ENCODE assay signal across 8 cellular contexts in genomic region chr12:57547366-57548315, GRCh38. TPM values are rescaled to one million over a fixed set of nuclear protein-coding genes. Genes with fewer than 3 reads are reported as not detected.
DNase-seq lines count a peak whose midpoint lies in the region; ATAC-seq and TF ChIP-seq lines count a peak whose summit lies in the region.

No MANE protein-coding gene starts in this region.

- no peak for ATAC-seq in heart right ventricle
- ATAC-seq in left cardiac atrium = no peak
- no peak for ATAC-seq in HG03139 (IDR thresholded peaks at IDR 0.05; ENCODE audit: unreplicated experiment)
- ATAC-seq in GM18907 (IDR thresholded peaks at IDR 0.05; ENCODE audit: unreplicated experiment) = no peak

- intact Hi-C loops in heart right ventricle (cut with DNase I) = loop anchor here in 2 of 10 donors (2.0 kb wide), 1 partner anchor 25 kb away; the partner anchor contains the start of gene MBD6 (in 2 of the 2)
- intact Hi-C loops in left cardiac atrium (cut with DNase I) = no loop called here
- intact Hi-C loops in uterus (cut with DNase I; ENCODE audit: low total_unique reads) = no loop called here

- peak overlapping the region; percentile 94 to 100 (median 99) for H3K4me3 Mint-ChIP-seq in brain

- H3K27me3 ChIP-seq in heart right ventricle (peaks cover 0 to 43% (median 34%) of the 10 kb centered on the region in 7 donors), mononuclear cell (ENCODE audit: insufficient read depth, low read length) (peaks cover 23% of the 10 kb centered on the region), uterus (no peaks in the 10 kb centered on the region)

- H3K9me3 Mint-ChIP-seq in brain = no peaks in the 10 kb centered on the region

- H3K36me3 ChIP-seq in heart right ventricle (peaks cover 0 to 3% (median 0%) of the 10 kb centered on the region in 9 donors), uterus (no peaks in the 10 kb centered on the region)

- H3K9me3 ChIP-seq in heart right ventricle = no peaks in the 10 kb centered on the region
- no peaks in the 10 kb centered on the region for H3K9me3 ChIP-seq in mononuclear cell (ENCODE audit: low read depth, low read length)
- H3K9me3 ChIP-seq in uterus = no peaks in the 10 kb centered on the region

- WGBS in heart right ventricle, 2 donors = 43 to 45% methylated on average over 9 of the region's 9 CpGs

- H3K27ac ChIP-seq in heart right ventricle (peak overlapping the region in 6 of 10 donors; percentile 88 to 95 (median 90)), uterus (peak overlapping the region; percentile 45 to 82)

- H3K36me3 Mint-ChIP-seq in brain = peaks cover 5% of the 10 kb centered on the region

- peaks cover 71% of the 10 kb centered on the region for H3K4me1 Mint-ChIP-seq in brain

- H3K4me1 ChIP-seq in heart right ventricle (peaks cover 13 to 45% (median 37%) of the 10 kb centered on the region in 9 donors), mononuclear cell (ENCODE audit: insufficient read depth, low read length) (peaks cover 21% of the 10 kb centered on the region), uterus (peaks cover 0 to 11% of the 10 kb centered on the region in 2 donors)

- peak overlapping the region; percentile 92 to 100 (median 97) for H3K27ac Mint-ChIP-seq in brain

- DNase-seq in heart right ventricle (no peak), left cardiac atrium (no peak), uterus (no peak), pons (ENCODE audit: low spot score) (no peak)

- TF ChIP-seq CTCF in heart right ventricle (IDR thresholded peaks at IDR 0.05) (no peak), brain (conservative IDR thresholded peaks at IDR 0.05) (no peak), uterus (IDR thresholded peaks at IDR 0.05) (no peak)

- H3K4me3 ChIP-seq in heart right ventricle = peak overlapping the region; percentile 86 to 99 (median 96)
- H3K4me3 ChIP-seq in mononuclear cell (ENCODE audit: low read length) = peak overlapping the region; percentile 79
- peak overlapping the region; percentile 92 to 100 for H3K4me3 ChIP-seq in uterus

- peaks cover 21% of the 10 kb centered on the region for H3K27me3 Mint-ChIP-seq in brain

- TF ChIP-seq POLR2A in uterus (IDR thresholded peaks at IDR 0.05) = no peak

RNA-seq across cellular contexts. Expression of gene DCTN2, which starts 0.6 kb away (rescaled TPM):
- total RNA-seq in heart right ventricle = 100 to 1,000 TPM in 5 of 10 donors, 10 to 100 TPM in 5; 82.9 to 116 (median 101) TPM
- polyA plus RNA-seq in heart right ventricle = 100 to 1,000 TPM in 1 of 2 donors, 10 to 100 TPM in 1; 45.9 to 174 TPM
- 10 to 100 TPM; 80.5 to 96.7 TPM for total RNA-seq in left cardiac atrium
- polyA plus RNA-seq in brain (ENCODE audit: insufficient read depth, low read depth, low replicate concordance) = 370 TPM
- 52.2 TPM for total RNA-seq in mononuclear cell
- 100 to 1,000 TPM; 117 to 175 (median 126) TPM for total RNA-seq in uterus

RNA-seq across cellular contexts. Expression of gene KIF5A, which starts 2.2 kb away (rescaled TPM):
- total RNA-seq in heart right ventricle (under 1 TPM in 5 of 10 donors, not detected in 5; 0.05 to 0.29 (median 0.07) TPM), left cardiac atrium (under 1 TPM; 0.10 to 0.18 TPM), mononuclear cell (0.21 TPM), uterus (1 to 10 TPM in 3 of 4 donors, under 1 TPM in 1; 0.59 to 5.1 (median 1.9) TPM)
- polyA plus RNA-seq in heart right ventricle (under 1 TPM; 0.06 to 0.07 TPM), brain (ENCODE audit: insufficient read depth, low read depth, low replicate concordance) (127 TPM)

RNA-seq across cellular contexts. Expression of gene MBD6, which starts 25.0 kb away (rescaled TPM):
- total RNA-seq in heart right ventricle = 10 to 100 TPM; 22.8 to 46.9 (median 33.5) TPM
- polyA plus RNA-seq in heart right ventricle = 10 to 100 TPM in 1 of 2 donors, 1 to 10 TPM in 1; 8.8 to 35.4 TPM
- total RNA-seq in left cardiac atrium = 10 to 100 TPM; 35.7 to 41.5 TPM
- 45.2 TPM for polyA plus RNA-seq in brain (ENCODE audit: insufficient read depth, low read depth, low replicate concordance)
- 10.6 TPM for total RNA-seq in mononuclear cell
- 100 to 1,000 TPM in 1 of 4 donors, 10 to 100 TPM in 3; 14.9 to 138 (median 17.1) TPM for total RNA-seq in uterus

RNA-seq across cellular contexts. Expression of gene DDIT3, which starts 27.3 kb away (rescaled TPM):
- total RNA-seq in heart right ventricle (10 to 100 TPM; 11.2 to 34.1 (median 22.0) TPM), left cardiac atrium (10 to 100 TPM; 20.0 to 31.7 TPM), mononuclear cell (130 TPM), uterus (10 to 100 TPM in 2 of 4 donors, 1 to 10 TPM in 2; 2.3 to 28.2 (median 9.8) TPM)
- polyA plus RNA-seq in heart right ventricle (100 to 1,000 TPM in 1 of 2 donors, 10 to 100 TPM in 1; 65.2 to 106 TPM), brain (ENCODE audit: insufficient read depth, low read depth, low replicate concordance) (24.9 TPM)

RNA-seq across cellular contexts. Expression of gene PIP4K2C, which starts 43.4 kb away (rescaled TPM):
- total RNA-seq in heart right ventricle (10 to 100 TPM in 9 of 10 donors, 1 to 10 TPM in 1; 9.6 to 17.2 (median 14.7) TPM), left cardiac atrium (10 to 100 TPM; 15.3 to 16.1 TPM), mononuclear cell (26.0 TPM), uterus (10 to 100 TPM in 3 of 4 donors, 1 to 10 TPM in 1; 2.6 to 29.3 (median 18.8) TPM)
- polyA plus RNA-seq in heart right ventricle (10 to 100 TPM in 1 of 2 donors, 1 to 10 TPM in 1; 5.8 to 13.6 TPM), brain (ENCODE audit: insufficient read depth, low read depth, low replicate concordance) (43.7 TPM)
